1 cellular context compared by ENCODE assay signal in genomic region chrX:120801426-120801825, GRCh38.
TF ChIP-seq lines count a peak whose summit lies in the region.

No MANE protein-coding gene starts in this region.

TF ChIP-seq in GM23338, 12 proteins besides CTCF, POLR2A, EP300 and RAD21 (continued from another document):
- no peak for TF ChIP-seq EZH2 (IDR thresholded peaks at IDR 0.05; ENCODE audit: low read depth, unreplicated experiment)
- no peak for TF ChIP-seq CREB1 (CRISPR knock-in tag; IDR thresholded peaks at IDR 0.05; ENCODE audit: low read depth)
- TF ChIP-seq ZNF462 (CRISPR knock-in tag; IDR thresholded peaks at IDR 0.05) = no peak
- no peak for TF ChIP-seq ETS1 (IDR thresholded peaks at IDR 0.05)
- no peak for TF ChIP-seq ZNF331 (CRISPR knock-in tag; IDR thresholded peaks at IDR 0.05; ENCODE audit: low read depth)
- no peak for TF ChIP-seq STAT1 (IDR thresholded peaks at IDR 0.05; ENCODE audit: unreplicated experiment)
- TF ChIP-seq EZH2phosphoT487 (IDR thresholded peaks at IDR 0.05; ENCODE audit: unreplicated experiment) = no peak
- TF ChIP-seq NANOG (IDR thresholded peaks at IDR 0.05; ENCODE audit: borderline replicate concordance) = no peak
- TF ChIP-seq REST (IDR thresholded peaks at IDR 0.05; ENCODE audit: unreplicated experiment) = no peak
